1 cellular context compared by ENCODE assay signal in the genomic region with DNA sequence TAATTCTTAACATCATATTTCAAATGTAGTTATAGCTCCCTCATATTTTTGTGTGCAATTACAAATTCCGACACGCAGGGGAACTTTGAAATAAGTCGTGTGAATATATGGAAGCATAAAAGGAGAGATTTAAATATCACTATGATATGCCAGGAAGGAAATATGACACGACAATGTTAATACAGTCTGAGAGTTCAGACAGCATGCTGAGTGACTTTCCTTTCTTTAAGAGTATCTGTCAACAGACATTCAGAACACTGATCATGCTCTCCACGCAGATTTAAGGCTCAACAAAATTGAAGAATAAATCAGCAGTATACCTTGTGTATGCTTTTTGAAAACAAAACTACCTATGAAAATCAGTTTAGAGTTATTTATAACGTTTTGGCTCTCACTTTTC.
TF ChIP-seq lines count a peak whose summit lies in the region.

No MANE protein-coding gene starts in this region.

TF ChIP-seq in HepG2, 621 proteins besides CTCF, POLR2A, EP300 and RAD21 (continued from another document):
- TF ChIP-seq ATF7 (IDR thresholded peaks at IDR 0.05) = no peak
- no peak for TF ChIP-seq ATF7 (CRISPR knock-in tag; IDR thresholded peaks at IDR 0.05)
- no peak for TF ChIP-seq HNF4G (IDR thresholded peaks at IDR 0.05; ENCODE audit: borderline replicate concordance, low read depth, low read length)
- no peak for TF ChIP-seq HNF4G (CRISPR knock-in tag; IDR thresholded peaks at IDR 0.05; ENCODE audit: borderline replicate concordance, low read depth)
- no peak for TF ChIP-seq SIX1 (CRISPR knock-in tag; IDR thresholded peaks at IDR 0.05; ENCODE audit: borderline replicate concordance)
- TF ChIP-seq, protein P1, sequence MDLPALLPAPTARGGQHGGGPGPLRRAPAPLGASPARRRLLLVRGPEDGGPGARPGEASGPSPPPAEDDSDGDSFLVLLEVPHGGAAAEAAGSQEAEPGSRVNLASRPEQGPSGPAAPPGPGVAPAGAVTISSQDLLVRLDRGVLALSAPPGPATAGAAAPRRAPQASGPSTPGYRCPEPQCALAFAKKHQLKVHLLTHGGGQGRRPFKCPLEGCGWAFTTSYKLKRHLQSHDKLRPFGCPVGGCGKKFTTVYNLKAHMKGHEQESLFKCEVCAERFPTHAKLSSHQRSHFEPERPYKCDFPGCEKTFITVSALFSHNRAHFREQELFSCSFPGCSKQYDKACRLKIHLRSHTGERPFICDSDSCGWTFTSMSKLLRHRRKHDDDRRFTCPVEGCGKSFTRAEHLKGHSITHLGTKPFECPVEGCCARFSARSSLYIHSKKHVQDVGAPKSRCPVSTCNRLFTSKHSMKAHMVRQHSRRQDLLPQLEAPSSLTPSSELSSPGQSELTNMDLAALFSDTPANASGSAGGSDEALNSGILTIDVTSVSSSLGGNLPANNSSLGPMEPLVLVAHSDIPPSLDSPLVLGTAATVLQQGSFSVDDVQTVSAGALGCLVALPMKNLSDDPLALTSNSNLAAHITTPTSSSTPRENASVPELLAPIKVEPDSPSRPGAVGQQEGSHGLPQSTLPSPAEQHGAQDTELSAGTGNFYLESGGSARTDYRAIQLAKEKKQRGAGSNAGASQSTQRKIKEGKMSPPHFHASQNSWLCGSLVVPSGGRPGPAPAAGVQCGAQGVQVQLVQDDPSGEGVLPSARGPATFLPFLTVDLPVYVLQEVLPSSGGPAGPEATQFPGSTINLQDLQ (CRISPR knock-in tag; IDR thresholded peaks at IDR 0.05) = no peak
